In the genomic region with DNA sequence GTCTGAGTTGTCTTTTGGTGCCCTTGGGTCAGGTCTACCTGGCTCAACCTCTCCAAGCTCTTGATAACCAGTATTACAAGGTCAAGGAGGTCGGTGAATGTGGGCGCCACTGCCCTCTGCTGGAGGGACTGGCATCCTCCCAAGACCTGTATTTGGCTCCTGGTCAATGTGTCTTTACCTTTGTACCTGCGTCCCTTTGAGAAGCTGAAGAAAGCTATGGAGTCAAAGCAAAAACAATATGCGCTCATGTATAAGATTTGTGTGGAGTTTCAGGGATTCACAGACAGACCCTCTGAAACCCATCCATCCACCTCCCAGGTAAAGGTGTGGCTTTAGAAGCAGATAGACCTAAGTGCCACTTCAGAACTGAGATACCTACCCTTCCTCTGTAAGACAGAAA, we compare ENCODE assay signal across 8 cellular contexts.
DNase-seq lines count a peak whose midpoint lies in the region; ATAC-seq and TF ChIP-seq lines count a peak whose summit lies in the region.

No MANE protein-coding gene starts in this region.

- H3K27ac Mint-ChIP-seq in activated T-cell treated with anti-CD3 and anti-CD28 coated beads, Interleukin-2, amount 50 U/mL, for 24 hours = no peak overlapping the region

- H3K4me1 ChIP-seq in OCI-LY1 (ENCODE audit: insufficient read depth, low read length, severe bottlenecking) (no peaks in the 10 kb centered on the region), gastrocnemius medialis (no peaks in the 10 kb centered on the region)

- no peak overlapping the region for H2AFZ ChIP-seq in OCI-LY1 (ENCODE audit: low read length)

- peaks cover 10% of the 10 kb centered on the region for H3K4me1 Mint-ChIP-seq in activated T-cell treated with anti-CD3 and anti-CD28 coated beads, Interleukin-2, amount 50 U/mL, for 24 hours (ENCODE audit: low read depth)

- H3K79me2 ChIP-seq in OCI-LY1 (ENCODE audit: insufficient read depth, low read length) = no peaks in the 10 kb centered on the region

- H3K27ac ChIP-seq in OCI-LY1 (ENCODE audit: low read depth, low read length, poor library complexity, severe bottlenecking) (no peak overlapping the region), gastrocnemius medialis (no peak overlapping the region)

- no peaks in the 10 kb centered on the region for H3K27me3 ChIP-seq in OCI-LY1 (ENCODE audit: insufficient read depth, low read length)
- no peaks in the 10 kb centered on the region for H3K27me3 ChIP-seq in gastrocnemius medialis

- H3K27me3 Mint-ChIP-seq in activated T-cell treated with anti-CD3 and anti-CD28 coated beads, Interleukin-2, amount 50 U/mL, for 24 hours = no peaks in the 10 kb centered on the region

- DNase-seq in NK-92 treated with Interleukin-12 subunit alpha and Interleukin-12 subunit beta, amount 100 ng/mL, for 24 hours (lab: John Stamatoyannopoulos, UW) = peak; percentile 44
- no peak for DNase-seq in NK-92 (lab: John Stamatoyannopoulos, UW; ENCODE audit: unreplicated experiment)
- DNase-seq in activated T-cell treated with anti-CD3 and anti-CD28 coated beads, Interleukin-2, amount 50 U/mL, for 24 hours = peak; percentile 86
- peak; percentile 62 for DNase-seq in germinal center (ENCODE audit: low spot score)
- DNase-seq in gastrocnemius medialis = no peak
- no peak for DNase-seq in cortex of kidney (lab: John Stamatoyannopoulos, UW)

- no peaks in the 10 kb centered on the region for H3F3A ChIP-seq in OCI-LY1 (ENCODE audit: insufficient read depth, low read length)

- H3K4me2 ChIP-seq in OCI-LY1 (ENCODE audit: low read length) = no peak overlapping the region

- no peaks in the 10 kb centered on the region for H3K36me3 Mint-ChIP-seq in activated T-cell treated with anti-CD3 and anti-CD28 coated beads, Interleukin-2, amount 50 U/mL, for 24 hours (ENCODE audit: low read depth)

- no peaks in the 10 kb centered on the region for H4K20me1 ChIP-seq in OCI-LY1 (ENCODE audit: insufficient read depth, low read length)

- no peak for TF ChIP-seq POLR2A in gastrocnemius medialis (IDR thresholded peaks at IDR 0.05)

- no peak overlapping the region for H3K4me3 Mint-ChIP-seq in activated T-cell treated with anti-CD3 and anti-CD28 coated beads, Interleukin-2, amount 50 U/mL, for 24 hours

- in situ Hi-C loops in gastrocnemius medialis (cut with MboI; ENCODE audit: low sequenced_read_pairs in 4 of 4) = no loop called here

- TF ChIP-seq CTCF in OCI-LY1 (IDR thresholded peaks at IDR 0.05; ENCODE audit: low read length) (peak; percentile 82), gastrocnemius medialis (IDR thresholded peaks at IDR 0.05 in 4 of 5, conservative IDR thresholded peaks at IDR 0.05 in 1 of 5) (peak in 4 of 5 experiments; percentile 19 to 46 (median 41))

- H3K4me3 ChIP-seq in OCI-LY1 (ENCODE audit: low read depth, low read length, poor library complexity, severe bottlenecking) (no peak overlapping the region), gastrocnemius medialis (no peak overlapping the region)

- no peaks in the 10 kb centered on the region for H3K9me3 Mint-ChIP-seq in activated T-cell treated with anti-CD3 and anti-CD28 coated beads, Interleukin-2, amount 50 U/mL, for 24 hours

- no peaks in the 10 kb centered on the region for H3K9me2 ChIP-seq in OCI-LY1 (ENCODE audit: low read depth, low read length)

- H3K9me3 ChIP-seq in OCI-LY1 (ENCODE audit: low read length) = no peaks in the 10 kb centered on the region
- no peaks in the 10 kb centered on the region for H3K9me3 ChIP-seq in gastrocnemius medialis

- ATAC-seq in gastrocnemius medialis (no peak), HG02970 (IDR thresholded peaks at IDR 0.05; ENCODE audit: low FRiP score, unreplicated experiment) (no peak)

- no peak overlapping the region for H3K9ac ChIP-seq in OCI-LY1 (ENCODE audit: low read length)

- H3K36me3 ChIP-seq in OCI-LY1 (ENCODE audit: insufficient read depth, low read length) (no peaks in the 10 kb centered on the region), gastrocnemius medialis (no peaks in the 10 kb centered on the region)

- intact Hi-C loops in gastrocnemius medialis (cut with DNase I; ENCODE audit: low total_unique reads) = no loop called here

Comparison
In these comparisons a context has a peak if more than half of its experiments do, and no peak if none do; other contexts are left out.
1. DNase-seq: peak in NK-92 treated with Interleukin-12 subunit alpha and Interleukin-12 subunit beta, amount 100 ng/mL, for 24 hours (single experiment), activated T-cell treated with anti-CD3 and anti-CD28 coated beads, Interleukin-2, amount 50 U/mL, for 24 hours (single experiment) and germinal center (single experiment); none in NK-92 (single experiment), gastrocnemius medialis (0 of 2) and cortex of kidney (single experiment).